Comparison of ENCODE assay signal across 17 cellular contexts in the genomic region with DNA sequence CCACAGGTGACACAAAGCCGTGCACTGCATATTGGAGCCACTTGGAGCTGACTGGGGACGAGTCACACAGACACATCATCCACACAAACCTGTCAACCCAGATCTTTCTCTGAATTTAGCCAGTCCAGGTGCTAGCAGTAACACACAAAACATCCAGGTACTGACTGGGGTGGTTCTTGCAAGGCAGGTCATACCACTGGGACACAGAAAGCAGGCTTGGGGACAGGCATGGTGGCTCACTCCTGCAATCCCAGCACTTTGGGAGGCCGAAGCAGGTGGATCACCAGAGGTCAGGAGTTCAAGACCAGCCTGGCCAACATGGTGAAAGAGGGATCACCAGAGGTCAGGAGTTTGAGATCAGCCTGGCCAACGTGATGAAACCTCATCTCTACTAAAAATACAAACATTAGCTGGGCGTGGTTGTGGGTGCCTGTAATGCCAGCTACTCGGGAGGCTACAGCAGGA. TPM values are rescaled to one million over a fixed set of nuclear protein-coding genes. Genes with fewer than 3 reads are reported as not detected.
DNase-seq lines count a peak whose midpoint lies in the region; ATAC-seq and TF ChIP-seq lines count a peak whose summit lies in the region.
"Had no signal": no experiment of that assay in that cellular context is flagged by ENCODE, and none has a peak within 500 bp of the region (broad histone marks: within the 10 kb centered on the region; RNA-seq: fewer than 3 reads in every experiment).

No MANE protein-coding gene starts in this region.

- peak; percentile 5; the same call in 1 of the 2 replicates for ATAC-seq in PC-3
- ATAC-seq in left lobe of liver, result peak; percentile 34
- no peak for ATAC-seq in GM18517 (IDR thresholded peaks at IDR 0.05; ENCODE audit: unreplicated experiment)

- CTCF ChIA-PET in activated CD4-positive, alpha-beta T cell treated with anti-CD3 and anti-CD28 coated beads, Interleukin-2, amount 10 ng/mL, durations not matched to agents 7 days and 5 days (lab: Charles Lee), result interaction anchor here (0.6 to 2.3 kb wide), 17 partner anchors 10 to 550 kb away, joined by 3 to 8 read pairs (median 4); a partner anchor contains a TSS
- CTCF ChIA-PET in PC-3 (lab: Charles Lee), result interaction anchor here (0.6 to 1.7 kb wide), 11 partner anchors 13 to 225 kb away, joined by 3 to 17 read pairs (median 5); a partner anchor contains a TSS

- no peak overlapping the region for H2AFZ ChIP-seq in PC-3 (ENCODE audit: low read length)
- H2AFZ ChIP-seq: GM23338 had no signal

- H3K4me1 Mint-ChIP-seq in activated CD4-positive, alpha-beta T cell treated with anti-CD3 and anti-CD28 coated beads, Interleukin-2, amount 10 ng/mL, durations not matched to agents 7 days and 5 days, result peaks cover 20% of the 10 kb centered on the region
- peaks cover 14% of the 10 kb centered on the region for H3K4me1 Mint-ChIP-seq in CD14-positive monocyte

- H3K9me3 ChIP-seq in PC-3 (ENCODE audit: low read length), result no peaks in the 10 kb centered on the region
- H3K9me3 ChIP-seq: breast epithelium, transverse colon had no signal

- peaks cover 42% of the 10 kb centered on the region for H3K4me1 ChIP-seq in PC-3 (ENCODE audit: insufficient read depth, low read length)

- H3K9me2 ChIP-seq in PC-3 (replicated peaks; ENCODE audit: low read length), result no peaks in the 10 kb centered on the region

- H3K9me3 Mint-ChIP-seq in activated CD4-positive, alpha-beta T cell treated with anti-CD3 and anti-CD28 coated beads, Interleukin-2, amount 10 ng/mL, durations not matched to agents 7 days and 5 days, result no peaks in the 10 kb centered on the region
- H3K9me3 Mint-ChIP-seq in CD14-positive monocyte, result peaks cover 0 to 9% (median 0%) of the 10 kb centered on the region in 7 donors
- H3K9me3 Mint-ChIP-seq: dendritic cell treated with granulocyte-macrophage colony-stimulating factor and Interleukin-4, amounts not matched to agents 40 ng/mL and 50 ng/mL, for 4 days; GM23338 had no signal

- H3K27ac Mint-ChIP-seq in activated CD4-positive, alpha-beta T cell treated with anti-CD3 and anti-CD28 coated beads, Interleukin-2, amount 10 ng/mL, durations not matched to agents 7 days and 5 days, result peak overlapping the region; percentile 72
- H3K27ac Mint-ChIP-seq in CD14-positive monocyte, result peak overlapping the region in 1 of 7 donors; percentile 39
- H3K27ac Mint-ChIP-seq: dendritic cell treated with granulocyte-macrophage colony-stimulating factor and Interleukin-4, amounts not matched to agents 40 ng/mL and 50 ng/mL, for 4 days; GM23338 had no signal

- no peak overlapping the region for H3K9ac ChIP-seq in PC-3 (ENCODE audit: low read length)

- TF ChIP-seq CTCF in CD14-positive monocyte (IDR thresholded peaks at IDR 0.05) (no peak), PC-3 (conservative IDR thresholded peaks at IDR 0.05; ENCODE audit: low read depth, low read length) (no peak)

- no peaks in the 10 kb centered on the region for H3K79me2 ChIP-seq in PC-3 (ENCODE audit: low read length)

- H3K4me3 Mint-ChIP-seq in activated CD4-positive, alpha-beta T cell treated with anti-CD3 and anti-CD28 coated beads, Interleukin-2, amount 10 ng/mL, durations not matched to agents 7 days and 5 days, result peak overlapping the region; percentile 34
- peak overlapping the region; percentile 65 to 78 for H3K4me3 Mint-ChIP-seq in CD14-positive monocyte
- H3K4me3 Mint-ChIP-seq: dendritic cell treated with granulocyte-macrophage colony-stimulating factor and Interleukin-4, amounts not matched to agents 40 ng/mL and 50 ng/mL, for 4 days; GM23338 had no signal

- H3K36me3 ChIP-seq in PC-3 (ENCODE audit: low read depth, low read length), result no peaks in the 10 kb centered on the region
- H3K36me3 ChIP-seq: breast epithelium, transverse colon had no signal

- 0 out of 2 replicates have a peak, but pooled peaks cover 3% of the 10 kb centered on the region for H3K27me3 ChIP-seq in PC-3 (ENCODE audit: low read length)

- H3K36me3 Mint-ChIP-seq in activated CD4-positive, alpha-beta T cell treated with anti-CD3 and anti-CD28 coated beads, Interleukin-2, amount 10 ng/mL, durations not matched to agents 7 days and 5 days (ENCODE audit: low read depth), result peaks cover 2% of the 10 kb centered on the region
- no peaks in the 10 kb centered on the region for H3K36me3 Mint-ChIP-seq in CD14-positive monocyte

- intact Hi-C loops in CD14-positive monocyte (cut with micrococcal nuclease), result loop anchor here in 1 of 2 donors (2.0 kb wide), 1 partner anchor 245 kb away; no protein-coding TSS in a partner anchor
- intact Hi-C loops in PC-3 (cut with micrococcal nuclease), result loop anchor here (10.0 kb wide), 1 partner anchor 89 kb away; a partner anchor contains a TSS

- no peak for DNase-seq in activated CD4-positive, alpha-beta T cell treated with anti-CD3 and anti-CD28 coated beads, Interleukin-2, amount 10 ng/mL, durations not matched to agents 7 days and 5 days
- no peak for DNase-seq in activated CD4-positive, alpha-beta T cell treated with anti-CD3 and anti-CD28 coated beads for 1 hour
- DNase-seq in CD14-positive monocyte (ENCODE audit: low spot score), result no peak
- peak; percentile 52 for DNase-seq in PC-3
- DNase-seq in left lobe of liver (ENCODE audit: low spot score), result no peak
- DNase-seq in AG08395 (ENCODE audit: low spot score), result no peak
- DNase-seq in NCI-H1048 (lab: John Stamatoyannopoulos, UW), result no peak

- no peak overlapping the region for H3K4me2 ChIP-seq in PC-3 (ENCODE audit: low read length)

- peak overlapping the region; percentile 15; the same call in 1 of the 2 replicates for H3K27ac ChIP-seq in PC-3 (ENCODE audit: low read length)
- H3K27ac ChIP-seq: breast epithelium, epithelial cell of prostate, transverse colon had no signal

- H3K4me3 ChIP-seq in PC-3 (ENCODE audit: low read length), result no peak overlapping the region
- H3K4me3 ChIP-seq: breast epithelium, transverse colon had no signal

- BruUV-seq in PC-3 (replicated peaks; lab: Mats Ljungman, UMichigan), result no TSS peak

- peaks cover 40% of the 10 kb centered on the region for H3K27me3 Mint-ChIP-seq in activated CD4-positive, alpha-beta T cell treated with anti-CD3 and anti-CD28 coated beads, Interleukin-2, amount 10 ng/mL, durations not matched to agents 7 days and 5 days
- peaks cover 58 to 85% (median 64%) of the 10 kb centered on the region in 3 donors for H3K27me3 Mint-ChIP-seq in CD14-positive monocyte (ENCODE audit: low read depth in 3 of 3)

- POLR2A ChIA-PET in activated CD4-positive, alpha-beta T cell treated with anti-CD3 and anti-CD28 coated beads, Interleukin-2, amount 10 ng/mL, durations not matched to agents 7 days and 5 days (lab: Charles Lee), result no interaction called here
- POLR2A ChIA-PET in PC-3 (lab: Charles Lee; ENCODE audit: unreplicated experiment), result interaction anchor here (0.6 kb wide), 1 partner anchor 94 kb away, joined by 13 read pairs; a partner anchor contains a TSS

- H3F3A ChIP-seq in PC-3 (ENCODE audit: low read length, unreplicated experiment), result peaks cover 7% of the 10 kb centered on the region

- H4K20me1 ChIP-seq in PC-3 (ENCODE audit: low read length), result no peaks in the 10 kb centered on the region

RNA-seq across cellular contexts. Expression of a gene that starts 14.9 kb away (rescaled TPM):
- not detected for total RNA-seq in activated CD4-positive, alpha-beta T cell treated with anti-CD3 and anti-CD28 coated beads, Interleukin-2, amount 10 ng/mL, durations not matched to agents 7 days and 5 days
- not detected for polyA plus RNA-seq in CD14-positive monocyte
- total RNA-seq in PC-3 (2014; rRNA removed) (not detected in 2 replicates), left lobe of liver (2.9 TPM)
- total RNA-seq: A673, breast epithelium, Daoy, GM23338, M059J, right cardiac atrium had no signal
- polyA plus RNA-seq: GM23338, right cardiac atrium had no signal

RNA-seq across cellular contexts. Expression of a gene that starts 32.3 kb away (rescaled TPM):
- 1 to 10 TPM; 4.6 to 5.5 TPM for total RNA-seq in activated CD4-positive, alpha-beta T cell treated with anti-CD3 and anti-CD28 coated beads, Interleukin-2, amount 10 ng/mL, durations not matched to agents 7 days and 5 days
- polyA plus RNA-seq in CD14-positive monocyte, result under 1 TPM in 1 of 2 donors, not detected in 1; 0.09 TPM
- total RNA-seq in PC-3 (2014; rRNA removed) (39.2 and 43.9 TPM in 2 replicates), left lobe of liver (0.75 TPM)

RNA-seq across cellular contexts. Expression of a gene that starts 51.2 kb away (rescaled TPM):
- total RNA-seq in activated CD4-positive, alpha-beta T cell treated with anti-CD3 and anti-CD28 coated beads, Interleukin-2, amount 10 ng/mL, durations not matched to agents 7 days and 5 days, result 1 to 10 TPM; 4.3 to 6.4 TPM
- 1 to 10 TPM; 2.5 TPM for polyA plus RNA-seq in CD14-positive monocyte
- 11.3 and 12.8 TPM in 2 replicates for total RNA-seq in PC-3 (2014; rRNA removed)
- 3.7 TPM for total RNA-seq in left lobe of liver
